In the genomic region with DNA sequence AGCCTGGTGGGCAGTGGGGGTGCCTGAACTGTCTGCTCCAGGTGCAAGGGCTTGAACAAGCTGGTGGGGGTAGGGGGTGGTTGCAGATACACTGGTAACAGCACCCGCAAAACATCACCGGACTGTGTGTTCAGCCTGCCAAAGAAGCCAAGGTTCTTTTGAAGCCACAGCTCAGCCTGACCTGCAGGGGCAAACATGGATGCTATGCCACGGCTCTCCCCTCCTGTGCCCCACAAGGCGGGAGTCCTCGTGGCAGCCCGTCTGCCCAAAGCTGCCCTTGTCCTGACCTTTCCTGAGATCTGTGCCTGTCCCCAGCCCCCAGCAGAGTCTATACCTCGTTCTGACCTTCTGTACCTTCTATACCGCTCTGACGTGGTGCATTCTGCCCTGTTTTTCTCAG, we compare ENCODE assay signal across 28 cellular contexts.
"Had no signal": no experiment of that assay in that cellular context is flagged by ENCODE, and none has a peak within 500 bp of the region (broad histone marks: within the 10 kb centered on the region; RNA-seq: fewer than 3 reads in every experiment).

No MANE protein-coding gene starts in this region.

- H3K27me3 Mint-ChIP-seq: activated CD4-positive, alpha-beta memory T cell treated with anti-CD3 and anti-CD28 coated beads for 36 hours; activated CD8-positive, alpha-beta memory T cell treated with anti-CD3 and anti-CD28 coated beads, Interleukin-2, amount 10 ng/mL, durations not matched to agents 7 days and 5 days had no signal

- H3K36me3 Mint-ChIP-seq: activated CD4-positive, alpha-beta memory T cell treated with anti-CD3 and anti-CD28 coated beads for 36 hours; activated CD8-positive, alpha-beta memory T cell treated with anti-CD3 and anti-CD28 coated beads, Interleukin-2, amount 10 ng/mL, durations not matched to agents 7 days and 5 days; activated naive CD8-positive, alpha-beta T cell had no signal

- H3K27ac Mint-ChIP-seq: activated CD4-positive, alpha-beta memory T cell treated with anti-CD3 and anti-CD28 coated beads for 36 hours; activated CD4-positive, alpha-beta T cell treated with anti-CD3 and anti-CD28 coated beads for 36 hours; activated CD4-positive, alpha-beta T cell treated with anti-CD3 and anti-CD28 coated beads, Interleukin-2, amount 10 ng/mL, durations not matched to agents 24 days and 14 days; activated CD8-positive, alpha-beta memory T cell treated with anti-CD3 and anti-CD28 coated beads, Interleukin-2, amount 10 ng/mL, durations not matched to agents 7 days and 5 days; activated CD8-positive, alpha-beta T cell treated with anti-CD3 and anti-CD28 coated beads, Interleukin-2, amount 10 ng/mL, durations not matched to agents 7 days and 5 days; activated naive CD8-positive, alpha-beta T cell; activated T-cell treated with anti-CD3 and anti-CD28 coated beads, Interleukin-2, amount 50 U/mL, for 72 hours; activated T-helper 17 cell treated with anti-CD3 and anti-CD28 coated beads, Interleukin-2, amount 50 U/mL, for 72 hours; effector memory CD8-positive, alpha-beta T cell; T-helper 17 cell had no signal

- H3K27me3 ChIP-seq: brain microvascular endothelial cell had no signal

- H3K4me1 Mint-ChIP-seq: activated CD4-positive, alpha-beta T cell treated with anti-CD3 and anti-CD28 coated beads for 36 hours; activated CD4-positive, alpha-beta T cell treated with anti-CD3 and anti-CD28 coated beads, Interleukin-2, amount 10 ng/mL, durations not matched to agents 24 days and 14 days; activated CD8-positive, alpha-beta memory T cell treated with anti-CD3 and anti-CD28 coated beads, Interleukin-2, amount 10 ng/mL, durations not matched to agents 7 days and 5 days; central memory CD8-positive, alpha-beta T cell had no signal

- DNase-seq: activated CD4-positive, alpha-beta memory T cell treated with anti-CD3 and anti-CD28 coated beads for 36 hours; activated CD4-positive, alpha-beta T cell treated with anti-CD3 and anti-CD28 coated beads for 36 hours; activated CD4-positive, alpha-beta T cell treated with anti-CD3 and anti-CD28 coated beads, Interleukin-2, amount 10 ng/mL, durations not matched to agents 24 days and 14 days; activated CD4-positive, CD25-positive, alpha-beta regulatory T cell; activated CD4-positive, CD25-positive, alpha-beta regulatory T cell treated with anti-CD3 and anti-CD28 coated beads, Interleukin-2, amount 50 U/mL, for 72 hours; activated CD8-positive, alpha-beta memory T cell treated with anti-CD3 and anti-CD28 coated beads, Interleukin-2, amount 10 ng/mL, durations not matched to agents 7 days and 5 days; activated CD8-positive, alpha-beta memory T cell treated with anti-CD3 and anti-CD28 coated beads, Interleukin-2, amount 50 U/mL, for 4 hours; activated CD8-positive, alpha-beta T cell treated with anti-CD3 and anti-CD28 coated beads, Interleukin-2, amount 10 ng/mL, durations not matched to agents 7 days and 5 days; activated effector memory CD4-positive, alpha-beta T cell treated with Interleukin-2 at 50 U/mL for 16 hours; activated gamma-delta T cell treated with Interleukin-2 at 50 U/mL for 16 hours; activated naive CD4-positive, alpha-beta T cell treated with anti-CD3 and anti-CD28 coated beads, Interleukin-2, amount 50 U/mL, for 16 hours; activated naive CD4-positive, alpha-beta T cell treated with Interleukin-2 at 50 U/mL for 16 hours; activated T-cell treated with anti-CD3 and anti-CD28 coated beads, Interleukin-2, amount 50 U/mL, for 1 hour; activated T-cell treated with anti-CD3 and anti-CD28 coated beads, Interleukin-2, amount 50 U/mL, for 72 hours; amniotic stem cell; anterior cingulate cortex; brain microvascular endothelial cell; cortex of kidney; dermis blood vessel endothelial cell; effector CD4-positive, alpha-beta T cell; effector memory CD8-positive, alpha-beta T cell; foreskin fibroblast; T-helper 1 cell; T-helper 17 cell had no signal

- H3K9me3 Mint-ChIP-seq: activated CD4-positive, alpha-beta memory T cell treated with anti-CD3 and anti-CD28 coated beads for 36 hours; activated CD4-positive, alpha-beta T cell treated with anti-CD3 and anti-CD28 coated beads, Interleukin-2, amount 10 ng/mL, durations not matched to agents 24 days and 14 days; activated T-cell treated with anti-CD3 and anti-CD28 coated beads, Interleukin-2, amount 50 U/mL, for 72 hours; activated T-helper 17 cell treated with anti-CD3 and anti-CD28 coated beads, Interleukin-2, amount 50 U/mL, for 72 hours had no signal

- ATAC-seq: activated CD4-positive, alpha-beta T cell treated with anti-CD3 and anti-CD28 coated beads for 36 hours; activated CD8-positive, alpha-beta memory T cell treated with anti-CD3 and anti-CD28 coated beads, Interleukin-2, amount 10 ng/mL, durations not matched to agents 7 days and 5 days; activated CD8-positive, alpha-beta T cell treated with anti-CD3 and anti-CD28 coated beads, Interleukin-2, amount 10 ng/mL, durations not matched to agents 7 days and 5 days; activated T-cell treated with anti-CD3 and anti-CD28 coated beads, Interleukin-2, amount 50 U/mL, for 72 hours; activated T-helper 17 cell treated with anti-CD3 and anti-CD28 coated beads, Interleukin-2, amount 50 U/mL, for 72 hours; effector memory CD8-positive, alpha-beta T cell; T-helper 17 cell had no signal

- H3K4me3 Mint-ChIP-seq: activated CD4-positive, alpha-beta memory T cell treated with anti-CD3 and anti-CD28 coated beads for 36 hours; activated CD4-positive, alpha-beta T cell treated with anti-CD3 and anti-CD28 coated beads for 36 hours; activated CD4-positive, alpha-beta T cell treated with anti-CD3 and anti-CD28 coated beads, Interleukin-2, amount 10 ng/mL, durations not matched to agents 24 days and 14 days; activated CD8-positive, alpha-beta memory T cell treated with anti-CD3 and anti-CD28 coated beads, Interleukin-2, amount 10 ng/mL, durations not matched to agents 7 days and 5 days; activated CD8-positive, alpha-beta T cell treated with anti-CD3 and anti-CD28 coated beads, Interleukin-2, amount 10 ng/mL, durations not matched to agents 7 days and 5 days; activated naive CD8-positive, alpha-beta T cell; activated T-cell treated with anti-CD3 and anti-CD28 coated beads, Interleukin-2, amount 50 U/mL, for 72 hours; activated T-helper 17 cell treated with anti-CD3 and anti-CD28 coated beads, Interleukin-2, amount 50 U/mL, for 72 hours; central memory CD8-positive, alpha-beta T cell; effector memory CD8-positive, alpha-beta T cell; T-helper 17 cell had no signal

- H3K27ac ChIP-seq: brain microvascular endothelial cell, epithelial cell of prostate had no signal

- H3K36me3 ChIP-seq: brain microvascular endothelial cell had no signal
